8 cellular contexts compared by ENCODE assay signal in the genomic region with DNA sequence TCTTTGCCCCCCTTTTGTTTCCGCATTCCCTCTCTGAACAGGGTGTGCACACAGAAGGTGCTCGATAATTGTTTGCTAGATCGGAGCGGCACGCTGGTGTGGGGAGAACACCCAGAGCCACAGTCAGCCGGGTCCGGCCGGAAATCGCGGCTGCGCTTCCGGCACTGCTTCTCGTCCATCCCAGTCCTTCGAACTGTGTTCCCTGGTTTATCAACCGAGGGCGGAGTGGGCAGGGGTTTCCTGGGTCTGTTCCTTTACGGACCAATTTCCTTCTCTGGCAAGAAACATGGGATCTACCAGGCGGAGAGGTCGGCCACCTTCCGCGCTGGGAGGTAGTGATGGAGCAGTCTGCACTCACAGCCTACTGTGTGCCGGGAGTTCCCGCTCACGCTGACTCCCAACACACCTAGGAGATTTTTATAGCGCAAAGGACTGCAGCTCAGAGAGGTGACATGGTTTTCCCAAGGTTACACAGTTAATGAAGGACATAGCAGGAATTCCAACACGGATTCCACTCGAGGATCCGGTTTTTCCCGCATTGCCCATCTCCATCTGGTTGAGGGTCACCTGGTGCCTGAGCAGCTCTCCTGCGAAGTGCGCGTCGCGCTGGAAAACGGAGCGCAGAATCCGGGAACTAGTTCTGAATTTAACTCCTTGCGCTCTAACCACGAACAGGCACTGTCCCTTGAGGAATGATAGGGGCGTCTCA. TPM values are rescaled to one million over a fixed set of nuclear protein-coding genes. Genes with fewer than 3 reads are reported as not detected.
DNase-seq lines count a peak whose midpoint lies in the region; ATAC-seq and TF ChIP-seq lines count a peak whose summit lies in the region.

No MANE protein-coding gene starts in this region.

- H3K27me3 Mint-ChIP-seq in effector memory CD8-positive, alpha-beta T cell = peaks cover 24 to 79% of the 10 kb centered on the region in 2 donors

- TF ChIP-seq CTCF in KMS-11 (conservative IDR thresholded peaks at IDR 0.05; ENCODE audit: low read depth, low read length) = no peak
- no peak for TF ChIP-seq CTCF in ovary (IDR thresholded peaks at IDR 0.05)

- H3K27me3 ChIP-seq in KMS-11 (ENCODE audit: insufficient read depth, low read depth) = peaks cover 26% of the 10 kb centered on the region
- H3K27me3 ChIP-seq in ovary = peaks cover 9% of the 10 kb centered on the region

- H3K27ac Mint-ChIP-seq in effector memory CD8-positive, alpha-beta T cell = no peak overlapping the region

- ATAC-seq in effector memory CD8-positive, alpha-beta T cell (replicated peaks) = no peak

- no peak overlapping the region for H3K9ac ChIP-seq in KMS-11

- no peaks in the 10 kb centered on the region for H3K36me3 ChIP-seq in KMS-11 (ENCODE audit: insufficient read depth)
- H3K36me3 ChIP-seq in ovary = no peaks in the 10 kb centered on the region

- peak overlapping the region; percentile 61; the same call in 1 of the 2 replicates for H2AFZ ChIP-seq in KMS-11 (ENCODE audit: low read depth)

- H3K4me1 ChIP-seq in KMS-11 (ENCODE audit: low read depth, poor library complexity, severe bottlenecking) (no peaks in the 10 kb centered on the region), ovary (ENCODE audit: insufficient read depth) (peaks cover 4% of the 10 kb centered on the region)

- intact Hi-C loops in ovary (cut with DNase I) = no loop called here

- no peak for TF ChIP-seq POLR2A in ovary (IDR thresholded peaks at IDR 0.05)

- peaks cover 11 to 16% of the 10 kb centered on the region in 2 donors for H3K4me1 Mint-ChIP-seq in effector memory CD8-positive, alpha-beta T cell (ENCODE audit: low read depth in 2 of 2)

- peak overlapping the region; percentile 33 to 49 for H3K4me3 Mint-ChIP-seq in effector memory CD8-positive, alpha-beta T cell

- H3K4me2 ChIP-seq in KMS-11 = peak overlapping the region; percentile 25; the same call in 1 of the 2 replicates

- WGBS in ovary, 3 donors = 3 to 9% (median 4%) methylated on average over 40 of the region's 40 CpGs

- H3K27ac ChIP-seq in KMS-11 = no peak overlapping the region
- no peak overlapping the region for H3K27ac ChIP-seq in ovary

- H3K9me3 ChIP-seq in ovary = no peaks in the 10 kb centered on the region

- no peaks in the 10 kb centered on the region for H3K79me2 ChIP-seq in KMS-11 (ENCODE audit: insufficient read depth, low read depth)

- TF ChIP-seq EP300 in ovary (IDR thresholded peaks at IDR 0.05) = no peak

- no peaks in the 10 kb centered on the region for H3K36me3 Mint-ChIP-seq in effector memory CD8-positive, alpha-beta T cell (ENCODE audit: insufficient read depth)

- no peak overlapping the region for H3K4me3 ChIP-seq in KMS-11 (IDR thresholded peaks at IDR 0.05; ENCODE audit: insufficient read depth, low read depth, low read length)
- peak overlapping the region; percentile 2 for H3K4me3 ChIP-seq in ovary

- DNase-seq in DMS114 treated with DMSO at 0.1 percent for 48 hours (lab: John Stamatoyannopoulos, UW; ENCODE audit: unreplicated experiment) = peak; percentile 24
- no peak for DNase-seq in effector memory CD8-positive, alpha-beta T cell
- no peak for DNase-seq in ovary
- DNase-seq in DMS153 (lab: John Stamatoyannopoulos, UW) = no peak
- no peak for DNase-seq in NOMO-1 treated with dmso at 0.1 percent for 144 hours (lab: John Stamatoyannopoulos, UW; ENCODE audit: unreplicated experiment)
- no peak for DNase-seq in COR-L47 (lab: John Stamatoyannopoulos, UW)
- no peak for DNase-seq in AG20443 (ENCODE audit: low spot score)

- H3K9me3 Mint-ChIP-seq in effector memory CD8-positive, alpha-beta T cell = no peaks in the 10 kb centered on the region

- H4K20me1 ChIP-seq in KMS-11 (ENCODE audit: insufficient read depth) = no peaks in the 10 kb centered on the region

RNA-seq across cellular contexts. Expression of a gene that starts 6.8 kb away (rescaled TPM):
- total RNA-seq in ovary = 1 to 10 TPM; 2.2 to 4.5 (median 4.2) TPM
- polyA plus RNA-seq in ovary = 1 to 10 TPM; 2.3 to 4.0 TPM
